Comparison of ENCODE assay signal across 33 cellular contexts in the genomic region with DNA sequence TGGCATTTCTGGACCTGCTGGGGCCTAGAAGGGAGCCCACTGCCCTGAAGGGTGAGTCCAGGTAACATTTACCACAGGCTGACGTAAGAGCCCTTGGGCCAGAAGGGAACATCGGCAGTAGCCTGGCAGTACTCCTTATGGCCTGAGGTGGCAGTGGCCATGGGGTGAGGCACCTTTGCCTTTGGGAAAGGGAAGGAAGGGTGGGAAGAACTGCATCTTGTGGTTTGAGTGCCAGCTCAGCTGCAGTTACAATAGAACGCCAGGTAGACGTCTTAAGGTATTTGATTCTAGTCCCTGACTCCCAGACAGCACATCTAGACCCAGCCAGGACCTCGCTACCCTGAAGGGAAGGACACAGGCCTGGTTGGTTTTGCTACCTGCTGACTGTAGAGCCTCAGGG.
"Had no signal": no experiment of that assay in that cellular context is flagged by ENCODE, and none has a peak within 500 bp of the region (broad histone marks: within the 10 kb centered on the region; RNA-seq: fewer than 3 reads in every experiment).

No MANE protein-coding gene starts in this region.

- ATAC-seq: activated CD4-positive, alpha-beta T cell treated with anti-CD3 and anti-CD28 coated beads for 36 hours; activated CD8-positive, alpha-beta memory T cell treated with anti-CD3 and anti-CD28 coated beads, Interleukin-2, amount 10 ng/mL, durations not matched to agents 7 days and 5 days; activated CD8-positive, alpha-beta T cell treated with anti-CD3 and anti-CD28 coated beads, Interleukin-2, amount 10 ng/mL, durations not matched to agents 7 days and 5 days; activated naive CD4-positive, alpha-beta T cell treated with anti-CD3 and anti-CD28 coated beads, Interleukin-2, amount 50 U/mL, for 72 hours; foreskin keratinocyte; gastrocnemius medialis; heart left ventricle; T-helper 17 cell had no signal

- H3K27ac ChIP-seq: brain microvascular endothelial cell, coronary artery, dorsolateral prefrontal cortex, esophagus muscularis mucosa, foreskin keratinocyte, gastrocnemius medialis, heart left ventricle, WERI-Rb-1 had no signal

- DNase-seq: activated CD4-positive, alpha-beta memory T cell treated with anti-CD3 and anti-CD28 coated beads for 36 hours; activated CD4-positive, alpha-beta T cell treated with anti-CD3 and anti-CD28 coated beads for 36 hours; activated CD4-positive, alpha-beta T cell treated with anti-CD3 and anti-CD28 coated beads, Interleukin-2, amount 10 ng/mL, durations not matched to agents 24 days and 14 days; activated CD4-positive, CD25-positive, alpha-beta regulatory T cell; activated CD4-positive, CD25-positive, alpha-beta regulatory T cell treated with anti-CD3 and anti-CD28 coated beads, Interleukin-2, amount 50 U/mL, for 72 hours; activated CD8-positive, alpha-beta memory T cell treated with anti-CD3 and anti-CD28 coated beads, Interleukin-2, amount 10 ng/mL, durations not matched to agents 7 days and 5 days; activated CD8-positive, alpha-beta memory T cell treated with anti-CD3 and anti-CD28 coated beads, Interleukin-2, amount 50 U/mL, for 4 hours; activated CD8-positive, alpha-beta T cell treated with anti-CD3 and anti-CD28 coated beads, Interleukin-2, amount 10 ng/mL, durations not matched to agents 7 days and 5 days; activated effector memory CD4-positive, alpha-beta T cell treated with anti-CD3 and anti-CD28 coated beads, Interleukin-2, amount 50 U/mL, for 16 hours; activated naive CD4-positive, alpha-beta T cell treated with anti-CD3 and anti-CD28 coated beads, Interleukin-2, amount 10 ng/mL, durations not matched to agents 7 days and 5 days; activated naive CD8-positive, alpha-beta T cell treated with anti-CD3 and anti-CD28 coated beads, Interleukin-2, amount 10 ng/mL, durations not matched to agents 7 days and 5 days; activated T-cell treated with anti-CD3 and anti-CD28 coated beads, Interleukin-2, amount 50 U/mL, for 1 hour; activated T-cell treated with anti-CD3 and anti-CD28 coated beads, Interleukin-2, amount 50 U/mL, for 48 hours; brain microvascular endothelial cell; dorsolateral prefrontal cortex; effector memory CD4-positive, alpha-beta T cell; erythroblast; foreskin keratinocyte; gastrocnemius medialis; glutamatergic neuron; heart left ventricle; T-helper 1 cell; T-helper 17 cell; T1000; WERI-Rb-1 had no signal

- H3K27ac Mint-ChIP-seq: activated CD4-positive, alpha-beta memory T cell treated with anti-CD3 and anti-CD28 coated beads for 36 hours; activated CD4-positive, alpha-beta T cell treated with anti-CD3 and anti-CD28 coated beads for 36 hours; activated CD4-positive, alpha-beta T cell treated with anti-CD3 and anti-CD28 coated beads, Interleukin-2, amount 10 ng/mL, durations not matched to agents 24 days and 14 days; activated CD8-positive, alpha-beta memory T cell treated with anti-CD3 and anti-CD28 coated beads, Interleukin-2, amount 10 ng/mL, durations not matched to agents 7 days and 5 days; activated CD8-positive, alpha-beta T cell treated with anti-CD3 and anti-CD28 coated beads, Interleukin-2, amount 10 ng/mL, durations not matched to agents 7 days and 5 days; activated naive CD4-positive, alpha-beta T cell treated with anti-CD3 and anti-CD28 coated beads, Interleukin-2, amount 10 ng/mL, durations not matched to agents 7 days and 5 days; activated naive CD4-positive, alpha-beta T cell treated with anti-CD3 and anti-CD28 coated beads, Interleukin-2, amount 50 U/mL, for 72 hours; activated naive CD8-positive, alpha-beta T cell treated with anti-CD3 and anti-CD28 coated beads, Interleukin-2, amount 10 ng/mL, durations not matched to agents 7 days and 5 days; activated T-helper 1 cell treated with anti-CD3 and anti-CD28 coated beads, Interleukin-12 subunit alpha, Interleukin-12 subunit beta, Interleukin-2, Interleukin-4 antibody, amounts not matched to agents 30 ng/mL and 10 ng/mL and 1 ng/mL, durations not matched to agents 14 hours and 24 hours and 36 hours; activated T-helper 2 cell treated with anti-CD3 and anti-CD28 coated beads, Interferon-gamma antibody, Interleukin-2, Interleukin-4, amounts not matched to agents 10 μg/mL and 5 μg/mL and 100 μg/mL, durations not matched to agents 14 hours and 24 hours and 36 hours; dendritic cell treated with granulocyte-macrophage colony-stimulating factor and Interleukin-4, amounts not matched to agents 40 ng/mL and 50 ng/mL, for 4 days; T-helper 17 cell; T-helper 2 cell treated with Interferon-gamma antibody and Interleukin-4, amounts not matched to agents 5 μg/mL and 100 μg/mL, for 36 hours had no signal

- H3K36me3 ChIP-seq: brain microvascular endothelial cell, esophagus muscularis mucosa, gastrocnemius medialis, heart left ventricle, WERI-Rb-1 had no signal

- H3K9me3 ChIP-seq: gastrocnemius medialis had no signal

- H3K36me3 Mint-ChIP-seq: activated CD4-positive, alpha-beta memory T cell treated with anti-CD3 and anti-CD28 coated beads for 36 hours; activated CD8-positive, alpha-beta memory T cell treated with anti-CD3 and anti-CD28 coated beads, Interleukin-2, amount 10 ng/mL, durations not matched to agents 7 days and 5 days; activated naive CD4-positive, alpha-beta T cell treated with anti-CD3 and anti-CD28 coated beads, Interleukin-2, amount 10 ng/mL, durations not matched to agents 7 days and 5 days; activated naive CD8-positive, alpha-beta T cell treated with anti-CD3 and anti-CD28 coated beads, Interleukin-2, amount 10 ng/mL, durations not matched to agents 7 days and 5 days had no signal

- H3K4me1 Mint-ChIP-seq: activated CD4-positive, alpha-beta T cell treated with anti-CD3 and anti-CD28 coated beads for 36 hours; activated CD4-positive, alpha-beta T cell treated with anti-CD3 and anti-CD28 coated beads, Interleukin-2, amount 10 ng/mL, durations not matched to agents 24 days and 14 days; activated CD8-positive, alpha-beta memory T cell treated with anti-CD3 and anti-CD28 coated beads, Interleukin-2, amount 10 ng/mL, durations not matched to agents 7 days and 5 days; activated naive CD4-positive, alpha-beta T cell treated with anti-CD3 and anti-CD28 coated beads, Interleukin-2, amount 10 ng/mL, durations not matched to agents 7 days and 5 days; activated naive CD8-positive, alpha-beta T cell treated with anti-CD3 and anti-CD28 coated beads, Interleukin-2, amount 10 ng/mL, durations not matched to agents 7 days and 5 days; central memory CD8-positive, alpha-beta T cell; T-helper 17 cell had no signal

- H3K27me3 Mint-ChIP-seq: activated CD4-positive, alpha-beta T cell treated with anti-CD3 and anti-CD28 coated beads for 36 hours; activated CD4-positive, alpha-beta T cell treated with anti-CD3 and anti-CD28 coated beads, Interleukin-2, amount 10 ng/mL, durations not matched to agents 24 days and 14 days; activated CD8-positive, alpha-beta memory T cell treated with anti-CD3 and anti-CD28 coated beads, Interleukin-2, amount 10 ng/mL, durations not matched to agents 7 days and 5 days; activated naive CD4-positive, alpha-beta T cell treated with anti-CD3 and anti-CD28 coated beads, Interleukin-2, amount 10 ng/mL, durations not matched to agents 7 days and 5 days; activated naive CD8-positive, alpha-beta T cell treated with anti-CD3 and anti-CD28 coated beads, Interleukin-2, amount 10 ng/mL, durations not matched to agents 7 days and 5 days; central memory CD8-positive, alpha-beta T cell; dendritic cell treated with granulocyte-macrophage colony-stimulating factor and Interleukin-4, amounts not matched to agents 40 ng/mL and 50 ng/mL, for 4 days; T-helper 17 cell had no signal

- H3K4me3 Mint-ChIP-seq: activated CD4-positive, alpha-beta memory T cell treated with anti-CD3 and anti-CD28 coated beads for 36 hours; activated CD4-positive, alpha-beta T cell treated with anti-CD3 and anti-CD28 coated beads for 36 hours; activated CD4-positive, alpha-beta T cell treated with anti-CD3 and anti-CD28 coated beads, Interleukin-2, amount 10 ng/mL, durations not matched to agents 24 days and 14 days; activated CD8-positive, alpha-beta memory T cell treated with anti-CD3 and anti-CD28 coated beads, Interleukin-2, amount 10 ng/mL, durations not matched to agents 7 days and 5 days; activated CD8-positive, alpha-beta T cell treated with anti-CD3 and anti-CD28 coated beads, Interleukin-2, amount 10 ng/mL, durations not matched to agents 7 days and 5 days; activated naive CD4-positive, alpha-beta T cell treated with anti-CD3 and anti-CD28 coated beads, Interleukin-2, amount 10 ng/mL, durations not matched to agents 7 days and 5 days; activated naive CD8-positive, alpha-beta T cell treated with anti-CD3 and anti-CD28 coated beads, Interleukin-2, amount 10 ng/mL, durations not matched to agents 7 days and 5 days; activated T-helper 1 cell treated with anti-CD3 and anti-CD28 coated beads, Interleukin-12 subunit alpha, Interleukin-12 subunit beta, Interleukin-2, Interleukin-4 antibody, amounts not matched to agents 30 ng/mL and 10 ng/mL and 1 ng/mL, durations not matched to agents 14 hours and 24 hours and 36 hours; central memory CD8-positive, alpha-beta T cell; dendritic cell treated with granulocyte-macrophage colony-stimulating factor and Interleukin-4, amounts not matched to agents 40 ng/mL and 50 ng/mL, for 4 days; T-helper 17 cell; T-helper 2 cell treated with Interferon-gamma antibody and Interleukin-4, amounts not matched to agents 5 μg/mL and 100 μg/mL, for 36 hours had no signal

- H3K4me1 ChIP-seq: esophagus muscularis mucosa, foreskin keratinocyte, gastrocnemius medialis, heart left ventricle had no signal

- H3K27me3 ChIP-seq: brain microvascular endothelial cell, esophagus muscularis mucosa, foreskin keratinocyte, gastrocnemius medialis, heart left ventricle had no signal

- H3K4me3 ChIP-seq: coronary artery, dorsolateral prefrontal cortex, esophagus muscularis mucosa, gastrocnemius medialis, heart left ventricle had no signal
